ENCODE assay signal across 22 cellular contexts in genomic region chr3:16033889-16034687, GRCh38.
DNase-seq lines count a peak whose midpoint lies in the region; ATAC-seq, FAIRE-seq and TF ChIP-seq lines count a peak whose summit lies in the region.
"Had no signal": no experiment of that assay in that cellular context is flagged by ENCODE, and none has a peak within 500 bp of the region (broad histone marks: within the 10 kb centered on the region; RNA-seq: fewer than 3 reads in every experiment).

No MANE protein-coding gene starts in this region.

- peak; percentile 80 for DNase-seq in EH (ENCODE audit: low read depth)
- peak; percentile 23 for DNase-seq in RCC 7860 (ENCODE audit: low spot score)
- DNase-seq in chondrocyte (ENCODE audit: low spot score), result no peak
- peak; percentile 80 for DNase-seq in kidney glomerular epithelial cell (lab: John Stamatoyannopoulos, UW)
- no peak for DNase-seq in iPS-NIHi11 (ENCODE audit: low spot score)
- DNase-seq in stimulated activated CD4-positive, alpha-beta T cell treated with anti-CD3 and anti-CD28 coated beads, Interleukin-2, amount 100 ng/mL, for 24 hours, result no peak
- DNase-seq in islet precursor cell, result no peak
- DNase-seq: activated CD4-positive, CD25-positive, alpha-beta regulatory T cell treated with anti-CD3 and anti-CD28 coated beads, Interleukin-2, amount 50 U/mL, for 72 hours; activated CD8-positive, alpha-beta memory T cell treated with anti-CD3 and anti-CD28 coated beads for 24 hours; activated naive CD4-positive, alpha-beta T cell treated with anti-CD3 and anti-CD28 coated beads for 36 hours; activated T-cell treated with anti-CD3 and anti-CD28 coated beads, Interleukin-2, amount 50 U/mL, for 48 hours; DMS 273 treated with DMSO at 0.1 percent for 48 hours; GF-D8; Karpas-422; left cardiac atrium; naive thymus-derived CD8-positive, alpha-beta T cell; NCI-H1092; NCI-H1930; T1000 had no signal

- H3K27me3 Mint-ChIP-seq in chondrocyte (ENCODE audit: low read depth), result no peaks in the 10 kb centered on the region

- peaks cover 3% of the 10 kb centered on the region for H3K9me3 Mint-ChIP-seq in chondrocyte (ENCODE audit: low read depth)
- H3K9me3 Mint-ChIP-seq: activated naive CD4-positive, alpha-beta T cell treated with anti-CD3 and anti-CD28 coated beads for 36 hours; stimulated activated effector memory CD8-positive, alpha-beta T cell treated with anti-CD3 and anti-CD28 coated beads, Interleukin-12 subunit alpha, Interleukin-12 subunit beta, amount 100 ng/mL, for 72 hours had no signal

- no peak overlapping the region for H3K4me3 Mint-ChIP-seq in chondrocyte (ENCODE audit: unreplicated experiment)
- H3K4me3 Mint-ChIP-seq: activated naive CD4-positive, alpha-beta T cell treated with anti-CD3 and anti-CD28 coated beads for 36 hours; naive thymus-derived CD8-positive, alpha-beta T cell; stimulated activated effector memory CD8-positive, alpha-beta T cell treated with anti-CD3 and anti-CD28 coated beads, Interleukin-12 subunit alpha, Interleukin-12 subunit beta, amount 100 ng/mL, for 72 hours had no signal

- FAIRE-seq in RCC 7860 (lab: Jason Lieb, UNC), result no peak
- FAIRE-seq: H1 had no signal

- TF ChIP-seq CTCF in chondrocyte (IDR thresholded peaks at IDR 0.05), result no peak

- no peak for ATAC-seq in GM19455 (IDR thresholded peaks at IDR 0.05; ENCODE audit: unreplicated experiment)
- ATAC-seq: left cardiac atrium; naive thymus-derived CD8-positive, alpha-beta T cell; stimulated activated effector memory CD8-positive, alpha-beta T cell treated with anti-CD3 and anti-CD28 coated beads, Interleukin-12 subunit alpha, Interleukin-12 subunit beta, amount 100 ng/mL, for 72 hours had no signal

- H3K4me1 Mint-ChIP-seq in chondrocyte (ENCODE audit: low read depth), result peaks cover 19% of the 10 kb centered on the region
- H3K4me1 Mint-ChIP-seq: naive thymus-derived CD8-positive, alpha-beta T cell; stimulated activated effector memory CD8-positive, alpha-beta T cell treated with anti-CD3 and anti-CD28 coated beads, Interleukin-12 subunit alpha, Interleukin-12 subunit beta, amount 100 ng/mL, for 72 hours had no signal

- H3K36me3 Mint-ChIP-seq in chondrocyte (ENCODE audit: low read depth), result no peaks in the 10 kb centered on the region
- H3K36me3 Mint-ChIP-seq: naive thymus-derived CD8-positive, alpha-beta T cell; stimulated activated effector memory CD8-positive, alpha-beta T cell treated with anti-CD3 and anti-CD28 coated beads, Interleukin-12 subunit alpha, Interleukin-12 subunit beta, amount 100 ng/mL, for 72 hours had no signal

- H3K27ac Mint-ChIP-seq in chondrocyte (ENCODE audit: unreplicated experiment), result peak overlapping the region; percentile 25
- H3K27ac Mint-ChIP-seq: activated naive CD4-positive, alpha-beta T cell treated with anti-CD3 and anti-CD28 coated beads for 36 hours; naive thymus-derived CD8-positive, alpha-beta T cell; stimulated activated effector memory CD8-positive, alpha-beta T cell treated with anti-CD3 and anti-CD28 coated beads, Interleukin-12 subunit alpha, Interleukin-12 subunit beta, amount 100 ng/mL, for 72 hours had no signal

Comparison
In these comparisons a context has a peak if more than half of its experiments do, and no peak if none do; other contexts are left out.
1. DNase-seq: peak in EH (single experiment), RCC 7860 (single experiment) and kidney glomerular epithelial cell (single experiment); none in chondrocyte (single experiment), iPS-NIHi11 (single experiment), stimulated activated CD4-positive, alpha-beta T cell treated with anti-CD3 and anti-CD28 coated beads, Interleukin-2, amount 100 ng/mL, for 24 hours (0 of 2) and islet precursor cell (single experiment).